ENCODE assay signal across 41 cellular contexts in the genomic region with DNA sequence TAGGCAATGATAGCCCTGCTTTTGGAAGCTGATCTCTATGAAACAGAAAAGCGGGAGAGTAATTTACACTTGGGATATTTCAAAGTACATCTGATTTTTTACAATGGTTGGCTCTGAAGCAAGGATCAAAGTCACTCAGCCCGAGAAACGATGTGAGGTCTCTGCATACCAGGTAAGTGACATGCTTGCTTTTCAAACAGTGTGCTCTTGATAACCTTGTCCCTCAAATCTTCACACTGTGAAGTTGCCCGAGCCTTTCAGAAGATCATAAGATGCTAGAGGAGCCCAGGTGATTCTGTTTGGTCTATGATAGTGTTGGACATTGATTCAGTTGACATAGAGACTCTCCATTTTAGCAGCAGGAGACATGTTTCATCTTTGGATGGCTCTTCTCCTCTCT. TPM values are rescaled to one million over a fixed set of nuclear protein-coding genes. Genes with fewer than 3 reads are reported as not detected.
"Had no signal": no experiment of that assay in that cellular context is flagged by ENCODE, and none has a peak within 500 bp of the region (broad histone marks: within the 10 kb centered on the region; RNA-seq: fewer than 3 reads in every experiment).

No MANE protein-coding gene starts in this region.

- DNase-seq: activated CD4-positive, alpha-beta memory T cell treated with anti-CD3 and anti-CD28 coated beads for 36 hours; activated CD4-positive, alpha-beta T cell treated with anti-CD3 and anti-CD28 coated beads for 36 hours; activated CD4-positive, alpha-beta T cell treated with anti-CD3 and anti-CD28 coated beads, Interleukin-2, amount 10 ng/mL, durations not matched to agents 24 days and 14 days; activated CD4-positive, CD25-positive, alpha-beta regulatory T cell; activated CD4-positive, CD25-positive, alpha-beta regulatory T cell treated with anti-CD3 and anti-CD28 coated beads, Interleukin-2, amount 50 U/mL, for 72 hours; activated CD8-positive, alpha-beta memory T cell treated with anti-CD3 and anti-CD28 coated beads, Interleukin-2, amount 10 ng/mL, durations not matched to agents 7 days and 5 days; activated CD8-positive, alpha-beta memory T cell treated with anti-CD3 and anti-CD28 coated beads, Interleukin-2, amount 50 U/mL, for 4 hours; activated CD8-positive, alpha-beta T cell treated with anti-CD3 and anti-CD28 coated beads, Interleukin-2, amount 10 ng/mL, durations not matched to agents 7 days and 5 days; activated effector memory CD4-positive, alpha-beta T cell treated with anti-CD3 and anti-CD28 coated beads, Interleukin-2, amount 50 U/mL, for 16 hours; activated naive CD4-positive, alpha-beta T cell treated with anti-CD3 and anti-CD28 coated beads for 36 hours; activated naive CD8-positive, alpha-beta T cell treated with anti-CD3 and anti-CD28 coated beads for 36 hours; activated naive CD8-positive, alpha-beta T cell treated with anti-CD3 and anti-CD28 coated beads, Interleukin-2, amount 50 U/mL, for 24 hours; activated T-cell treated with anti-CD3 and anti-CD28 coated beads, Interleukin-2, amount 50 U/mL, for 1 hour; activated T-cell treated with anti-CD3 and anti-CD28 coated beads, Interleukin-2, amount 50 U/mL, for 48 hours; adrenal gland; amygdala; aorta; central memory CD4-positive, alpha-beta T cell; cerebellar nuclear complex; colonic mucosa; effector CD8-positive, alpha-beta T cell; esophagus squamous epithelium; gastrocnemius medialis; glutamatergic neuron; T-helper 1 cell; T-helper 17 cell; T1000 had no signal

- H3K4me3 ChIP-seq: adrenal gland, breast epithelium, cardiac muscle cell, colonic mucosa, esophagus squamous epithelium, gastrocnemius medialis had no signal

- H3K36me3 Mint-ChIP-seq: activated CD4-positive, alpha-beta memory T cell treated with anti-CD3 and anti-CD28 coated beads for 36 hours; activated CD8-positive, alpha-beta memory T cell treated with anti-CD3 and anti-CD28 coated beads, Interleukin-2, amount 10 ng/mL, durations not matched to agents 7 days and 5 days; activated naive CD4-positive, alpha-beta T cell treated with anti-CD3 and anti-CD28 coated beads, Interleukin-2, amount 50 U/mL, for 24 hours; activated naive CD8-positive, alpha-beta T cell treated with anti-CD3 and anti-CD28 coated beads for 36 hours; brain had no signal

- H3K36me3 ChIP-seq: adrenal gland, breast epithelium, colonic mucosa, esophagus squamous epithelium, gastrocnemius medialis had no signal

- H3K4me1 Mint-ChIP-seq: activated CD4-positive, alpha-beta T cell treated with anti-CD3 and anti-CD28 coated beads for 36 hours; activated CD4-positive, alpha-beta T cell treated with anti-CD3 and anti-CD28 coated beads, Interleukin-2, amount 10 ng/mL, durations not matched to agents 24 days and 14 days; activated CD8-positive, alpha-beta memory T cell treated with anti-CD3 and anti-CD28 coated beads, Interleukin-2, amount 10 ng/mL, durations not matched to agents 7 days and 5 days; activated naive CD4-positive, alpha-beta T cell treated with anti-CD3 and anti-CD28 coated beads, Interleukin-2, amount 50 U/mL, for 24 hours; activated naive CD8-positive, alpha-beta T cell treated with anti-CD3 and anti-CD28 coated beads for 36 hours; activated naive CD8-positive, alpha-beta T cell treated with anti-CD3 and anti-CD28 coated beads, Interleukin-2, amount 50 U/mL, for 24 hours had no signal

- H3K9me3 Mint-ChIP-seq: activated CD4-positive, alpha-beta memory T cell treated with anti-CD3 and anti-CD28 coated beads for 36 hours; activated CD4-positive, alpha-beta T cell treated with anti-CD3 and anti-CD28 coated beads, Interleukin-2, amount 10 ng/mL, durations not matched to agents 24 days and 14 days; activated naive CD4-positive, alpha-beta T cell treated with anti-CD3 and anti-CD28 coated beads for 36 hours; activated naive CD4-positive, alpha-beta T cell treated with anti-CD3 and anti-CD28 coated beads, Interleukin-2, amount 50 U/mL, for 24 hours; activated naive CD8-positive, alpha-beta T cell treated with anti-CD3 and anti-CD28 coated beads for 36 hours; activated naive CD8-positive, alpha-beta T cell treated with anti-CD3 and anti-CD28 coated beads, Interleukin-2, amount 50 U/mL, for 24 hours; activated T-helper 1 cell treated with anti-CD3 and anti-CD28 coated beads, Interleukin-12 subunit alpha, Interleukin-12 subunit beta, Interleukin-2, Interleukin-4 antibody, amounts not matched to agents 30 ng/mL and 10 ng/mL and 1 ng/mL, durations not matched to agents 14 hours and 24 hours and 36 hours; activated T-helper 2 cell treated with anti-CD3 and anti-CD28 coated beads, Interferon-gamma antibody, Interleukin-2, Interleukin-4, amounts not matched to agents 10 μg/mL and 5 μg/mL and 100 μg/mL, durations not matched to agents 14 hours and 24 hours and 36 hours; T-helper 2 cell treated with Interferon-gamma antibody and Interleukin-4, amounts not matched to agents 5 μg/mL and 100 μg/mL, for 36 hours had no signal

- FAIRE-seq: endometrium, endothelial cell of umbilical vein had no signal

- H3K4me1 ChIP-seq: adrenal gland, breast epithelium, colonic mucosa, esophagus squamous epithelium had no signal

- ATAC-seq: activated CD4-positive, alpha-beta T cell treated with anti-CD3 and anti-CD28 coated beads for 36 hours; activated CD8-positive, alpha-beta memory T cell treated with anti-CD3 and anti-CD28 coated beads, Interleukin-2, amount 10 ng/mL, durations not matched to agents 7 days and 5 days; activated CD8-positive, alpha-beta T cell treated with anti-CD3 and anti-CD28 coated beads, Interleukin-2, amount 10 ng/mL, durations not matched to agents 7 days and 5 days; activated naive CD8-positive, alpha-beta T cell treated with anti-CD3 and anti-CD28 coated beads, Interleukin-2, amount 50 U/mL, for 24 hours; gastrocnemius medialis; T-helper 17 cell had no signal

- H3K9me3 ChIP-seq: adrenal gland, colonic mucosa, gastrocnemius medialis had no signal

- H3K27ac Mint-ChIP-seq: activated CD4-positive, alpha-beta memory T cell treated with anti-CD3 and anti-CD28 coated beads for 36 hours; activated CD4-positive, alpha-beta T cell treated with anti-CD3 and anti-CD28 coated beads for 36 hours; activated CD4-positive, alpha-beta T cell treated with anti-CD3 and anti-CD28 coated beads, Interleukin-2, amount 10 ng/mL, durations not matched to agents 24 days and 14 days; activated CD8-positive, alpha-beta memory T cell treated with anti-CD3 and anti-CD28 coated beads, Interleukin-2, amount 10 ng/mL, durations not matched to agents 7 days and 5 days; activated CD8-positive, alpha-beta T cell treated with anti-CD3 and anti-CD28 coated beads, Interleukin-2, amount 10 ng/mL, durations not matched to agents 7 days and 5 days; activated naive CD4-positive, alpha-beta T cell treated with anti-CD3 and anti-CD28 coated beads for 36 hours; activated naive CD4-positive, alpha-beta T cell treated with anti-CD3 and anti-CD28 coated beads, Interleukin-2, amount 50 U/mL, for 24 hours; activated naive CD8-positive, alpha-beta T cell treated with anti-CD3 and anti-CD28 coated beads for 36 hours; activated naive CD8-positive, alpha-beta T cell treated with anti-CD3 and anti-CD28 coated beads, Interleukin-2, amount 50 U/mL, for 24 hours; activated T-helper 1 cell treated with anti-CD3 and anti-CD28 coated beads, Interleukin-12 subunit alpha, Interleukin-12 subunit beta, Interleukin-2, Interleukin-4 antibody, amounts not matched to agents 30 ng/mL and 10 ng/mL and 1 ng/mL, durations not matched to agents 14 hours and 24 hours and 36 hours; activated T-helper 2 cell treated with anti-CD3 and anti-CD28 coated beads, Interferon-gamma antibody, Interleukin-2, Interleukin-4, amounts not matched to agents 10 μg/mL and 5 μg/mL and 100 μg/mL, durations not matched to agents 14 hours and 24 hours and 36 hours; brain; T-helper 17 cell; T-helper 2 cell treated with Interferon-gamma antibody and Interleukin-4, amounts not matched to agents 5 μg/mL and 100 μg/mL, for 36 hours had no signal

- H3K27me3 ChIP-seq: cardiac muscle cell, colonic mucosa, esophagus squamous epithelium, gastrocnemius medialis had no signal

- H3K4me3 Mint-ChIP-seq: activated CD4-positive, alpha-beta memory T cell treated with anti-CD3 and anti-CD28 coated beads for 36 hours; activated CD4-positive, alpha-beta T cell treated with anti-CD3 and anti-CD28 coated beads for 36 hours; activated CD4-positive, alpha-beta T cell treated with anti-CD3 and anti-CD28 coated beads, Interleukin-2, amount 10 ng/mL, durations not matched to agents 24 days and 14 days; activated CD8-positive, alpha-beta memory T cell treated with anti-CD3 and anti-CD28 coated beads, Interleukin-2, amount 10 ng/mL, durations not matched to agents 7 days and 5 days; activated CD8-positive, alpha-beta T cell treated with anti-CD3 and anti-CD28 coated beads, Interleukin-2, amount 10 ng/mL, durations not matched to agents 7 days and 5 days; activated naive CD4-positive, alpha-beta T cell treated with anti-CD3 and anti-CD28 coated beads for 36 hours; activated naive CD4-positive, alpha-beta T cell treated with anti-CD3 and anti-CD28 coated beads, Interleukin-2, amount 50 U/mL, for 24 hours; activated naive CD8-positive, alpha-beta T cell treated with anti-CD3 and anti-CD28 coated beads for 36 hours; activated naive CD8-positive, alpha-beta T cell treated with anti-CD3 and anti-CD28 coated beads, Interleukin-2, amount 50 U/mL, for 24 hours; activated T-helper 1 cell treated with anti-CD3 and anti-CD28 coated beads, Interleukin-12 subunit alpha, Interleukin-12 subunit beta, Interleukin-2, Interleukin-4 antibody, amounts not matched to agents 30 ng/mL and 10 ng/mL and 1 ng/mL, durations not matched to agents 14 hours and 24 hours and 36 hours; brain; T-helper 17 cell; T-helper 2 cell treated with Interferon-gamma antibody and Interleukin-4, amounts not matched to agents 5 μg/mL and 100 μg/mL, for 36 hours had no signal

- H3K27ac ChIP-seq: adrenal gland, breast epithelium, cardiac muscle cell, colonic mucosa, epithelial cell of prostate, esophagus squamous epithelium had no signal

- H3K27me3 Mint-ChIP-seq: activated CD4-positive, alpha-beta memory T cell treated with anti-CD3 and anti-CD28 coated beads for 36 hours; activated CD4-positive, alpha-beta T cell treated with anti-CD3 and anti-CD28 coated beads for 36 hours; activated CD4-positive, alpha-beta T cell treated with anti-CD3 and anti-CD28 coated beads, Interleukin-2, amount 10 ng/mL, durations not matched to agents 24 days and 14 days; activated CD8-positive, alpha-beta memory T cell treated with anti-CD3 and anti-CD28 coated beads, Interleukin-2, amount 10 ng/mL, durations not matched to agents 7 days and 5 days; activated naive CD4-positive, alpha-beta T cell treated with anti-CD3 and anti-CD28 coated beads, Interleukin-2, amount 50 U/mL, for 24 hours; activated naive CD8-positive, alpha-beta T cell treated with anti-CD3 and anti-CD28 coated beads for 36 hours; activated naive CD8-positive, alpha-beta T cell treated with anti-CD3 and anti-CD28 coated beads, Interleukin-2, amount 50 U/mL, for 24 hours; brain had no signal

RNA-seq across cellular contexts. Expression of a gene that starts 47.1 kb away (rescaled TPM):
- total RNA-seq: aorta, cardiac muscle cell, dermis microvascular lymphatic vessel endothelial cell, fibroblast of villous mesenchyme had no signal
- polyA plus RNA-seq: cardiac muscle cell, endothelial cell of umbilical vein, fibroblast of lung had no signal

RNA-seq across cellular contexts. Expression of a gene that starts 52.7 kb away (rescaled TPM):
- total RNA-seq: activated CD4-positive, alpha-beta memory T cell treated with anti-CD3 and anti-CD28 coated beads for 36 hours; activated CD4-positive, alpha-beta T cell treated with anti-CD3 and anti-CD28 coated beads for 36 hours; activated CD4-positive, alpha-beta T cell treated with anti-CD3 and anti-CD28 coated beads, Interleukin-2, amount 10 ng/mL, durations not matched to agents 24 days and 14 days; activated CD8-positive, alpha-beta memory T cell treated with anti-CD3 and anti-CD28 coated beads for 36 hours; activated CD8-positive, alpha-beta memory T cell treated with anti-CD3 and anti-CD28 coated beads, Interleukin-2, amount 10 ng/mL, durations not matched to agents 7 days and 5 days; activated CD8-positive, alpha-beta T cell treated with anti-CD3 and anti-CD28 coated beads, Interleukin-2, amount 10 ng/mL, durations not matched to agents 7 days and 5 days; activated naive CD4-positive, alpha-beta T cell treated with anti-CD3 and anti-CD28 coated beads for 36 hours; activated naive CD8-positive, alpha-beta T cell treated with anti-CD3 and anti-CD28 coated beads for 36 hours; activated T-helper 1 cell treated with anti-CD3 and anti-CD28 coated beads, Interleukin-12 subunit alpha, Interleukin-12 subunit beta, Interleukin-2, Interleukin-4 antibody, amounts not matched to agents 30 ng/mL and 10 ng/mL and 1 ng/mL, durations not matched to agents 14 hours and 24 hours and 36 hours; activated T-helper 2 cell treated with anti-CD3 and anti-CD28 coated beads, Interferon-gamma antibody, Interleukin-2, Interleukin-4, amounts not matched to agents 10 μg/mL and 5 μg/mL and 100 μg/mL, durations not matched to agents 14 hours and 24 hours and 36 hours; adrenal gland; dermis microvascular lymphatic vessel endothelial cell; endothelial cell of umbilical vein; esophagus squamous epithelium; fibroblast of lung; fibroblast of villous mesenchyme; T-helper 17 cell had no signal
- polyA plus RNA-seq: endothelial cell of umbilical vein, fibroblast of lung had no signal
